24 cellular contexts compared by ENCODE assay signal in genomic region chr1:110768595-110768994, GRCh38.
"Had no signal": no experiment of that assay in that cellular context is flagged by ENCODE, and none has a peak within 500 bp of the region (broad histone marks: within the 10 kb centered on the region; RNA-seq: fewer than 3 reads in every experiment).

No MANE protein-coding gene starts in this region.

- H3K4me1 Mint-ChIP-seq: activated naive CD8-positive, alpha-beta T cell treated with anti-CD3 and anti-CD28 coated beads for 36 hours had no signal

- FAIRE-seq: colon had no signal

- H3K36me3 Mint-ChIP-seq: activated naive CD4-positive, alpha-beta T cell treated with anti-CD3 and anti-CD28 coated beads, Interleukin-2, amount 10 ng/mL, durations not matched to agents 7 days and 5 days; activated naive CD8-positive, alpha-beta T cell treated with anti-CD3 and anti-CD28 coated beads for 36 hours; T-cell had no signal

- H3K27ac Mint-ChIP-seq: activated CD4-positive, alpha-beta memory T cell treated with anti-CD3 and anti-CD28 coated beads, Interleukin-2, amount 10 ng/mL, durations not matched to agents 7 days and 5 days; activated naive CD4-positive, alpha-beta T cell treated with anti-CD3 and anti-CD28 coated beads, Interleukin-2, amount 10 ng/mL, durations not matched to agents 7 days and 5 days; activated naive CD8-positive, alpha-beta T cell treated with anti-CD3 and anti-CD28 coated beads for 36 hours; activated T-cell treated with anti-CD3 and anti-CD28 coated beads, Interleukin-2, amount 50 U/mL, for 72 hours; activated T-helper 2 cell treated with anti-CD3 and anti-CD28 coated beads, Interferon-gamma antibody, Interleukin-2, Interleukin-4, amounts not matched to agents 10 μg/mL and 5 μg/mL and 100 μg/mL, durations not matched to agents 14 hours and 24 hours and 36 hours; T-cell had no signal

- H3K4me3 Mint-ChIP-seq: activated CD4-positive, alpha-beta memory T cell treated with anti-CD3 and anti-CD28 coated beads, Interleukin-2, amount 10 ng/mL, durations not matched to agents 7 days and 5 days; activated naive CD4-positive, alpha-beta T cell treated with anti-CD3 and anti-CD28 coated beads, Interleukin-2, amount 10 ng/mL, durations not matched to agents 7 days and 5 days; activated naive CD8-positive, alpha-beta T cell treated with anti-CD3 and anti-CD28 coated beads for 36 hours; activated T-cell treated with anti-CD3 and anti-CD28 coated beads, Interleukin-2, amount 50 U/mL, for 72 hours; T-cell had no signal

- DNase-seq: activated CD4-positive, alpha-beta memory T cell treated with anti-CD3 and anti-CD28 coated beads, Interleukin-2, amount 10 ng/mL, durations not matched to agents 7 days and 5 days; activated CD4-positive, alpha-beta T cell treated with anti-CD3 and anti-CD28 coated beads, Interleukin-2, amount 50 U/mL, for 1 hour; activated CD4-positive, CD25-positive, alpha-beta regulatory T cell; activated gamma-delta T cell treated with Interleukin-2 at 50 U/mL for 16 hours; activated naive CD4-positive, alpha-beta T cell treated with anti-CD3 and anti-CD28 coated beads, Interleukin-2, amount 10 ng/mL, durations not matched to agents 7 days and 5 days; activated naive CD8-positive, alpha-beta T cell treated with anti-CD3 and anti-CD28 coated beads for 36 hours; activated T-cell treated with anti-CD3 and anti-CD28 coated beads, Interleukin-2, amount 50 U/mL, for 72 hours; brain microvascular endothelial cell; cerebellar nuclear complex; Kasumi-1; KBM-7; NCI-H1105 treated with DMSO at 0.1 percent for 48 hours; NCI-H1436 treated with DMSO at 0.1 percent for 48 hours; NCI-H187; NCI-H2081 treated with DMSO at 0.1 percent for 48 hours; NCI-H446; NCI-H524; PC-9; SHP77 treated with DMSO at 0.1 percent for 48 hours; T-cell; T-helper 2 cell; T1000 had no signal

- H3K9me3 Mint-ChIP-seq: activated CD4-positive, alpha-beta memory T cell treated with anti-CD3 and anti-CD28 coated beads, Interleukin-2, amount 10 ng/mL, durations not matched to agents 7 days and 5 days; activated naive CD4-positive, alpha-beta T cell treated with anti-CD3 and anti-CD28 coated beads, Interleukin-2, amount 10 ng/mL, durations not matched to agents 7 days and 5 days; activated naive CD8-positive, alpha-beta T cell treated with anti-CD3 and anti-CD28 coated beads for 36 hours; activated T-cell treated with anti-CD3 and anti-CD28 coated beads, Interleukin-2, amount 50 U/mL, for 72 hours; activated T-helper 2 cell treated with anti-CD3 and anti-CD28 coated beads, Interferon-gamma antibody, Interleukin-2, Interleukin-4, amounts not matched to agents 10 μg/mL and 5 μg/mL and 100 μg/mL, durations not matched to agents 14 hours and 24 hours and 36 hours; T-cell had no signal
